ENCODE assay signal across 8 cellular contexts in the genomic region with DNA sequence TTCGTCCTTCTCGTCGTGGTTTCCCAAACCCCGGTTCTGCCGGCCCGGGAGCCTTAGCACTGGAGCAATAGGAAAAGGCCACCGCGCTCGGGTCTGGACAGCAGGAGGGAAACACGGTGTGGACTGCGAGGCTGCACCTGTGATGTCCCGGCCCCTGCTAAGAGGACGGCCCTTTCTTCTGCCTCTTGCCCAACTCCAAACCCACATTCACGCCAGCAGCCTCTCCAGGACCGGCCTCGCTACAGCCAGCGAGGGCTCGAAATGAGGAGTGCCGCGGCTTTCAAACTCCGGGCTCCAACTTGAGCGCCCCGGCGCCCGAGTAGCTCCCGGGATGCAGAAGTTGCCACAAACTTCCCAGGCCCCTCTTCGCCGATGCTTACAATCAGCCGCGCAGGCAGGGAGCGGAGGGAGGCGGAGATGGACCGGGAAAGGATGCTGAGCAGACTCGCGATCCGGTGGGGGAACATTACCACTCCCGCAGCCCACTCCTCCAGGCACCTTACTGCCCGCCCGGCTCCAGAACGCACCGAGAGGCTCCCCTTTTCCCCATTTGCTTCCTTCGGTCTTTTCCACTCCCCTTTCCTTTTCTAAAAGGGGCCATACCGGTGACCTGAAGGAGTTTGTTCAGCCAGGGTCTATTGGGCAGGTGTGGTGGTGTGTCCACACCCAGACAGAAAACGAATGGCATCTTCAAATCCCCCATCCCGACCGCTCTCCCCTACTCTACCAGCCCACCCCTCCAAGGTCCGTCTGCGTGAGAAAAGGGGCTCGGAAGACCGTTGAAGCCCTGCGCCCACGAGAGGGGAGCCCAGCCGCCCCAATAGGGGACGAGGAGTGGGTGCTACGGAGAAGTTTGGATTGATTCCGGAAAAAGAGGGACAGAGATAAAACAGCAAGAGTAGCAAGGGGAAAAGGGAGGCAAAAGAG. TPM values are rescaled to one million over a fixed set of nuclear protein-coding genes. Genes with fewer than 3 reads are reported as not detected.
DNase-seq lines count a peak whose midpoint lies in the region; ATAC-seq, FAIRE-seq and TF ChIP-seq lines count a peak whose summit lies in the region.

No MANE protein-coding gene starts in this region.

- peak; percentile 2 for DNase-seq in GM12891 (ENCODE audit: insufficient read length, low spot score)
- DNase-seq in SK-N-DZ (ENCODE audit: low spot score) = peak; percentile 59
- no peak for DNase-seq in cardiac fibroblast (ENCODE audit: low read depth in 2 of 2)
- peak; percentile 47 for DNase-seq in left lobe of liver (ENCODE audit: low spot score)
- peak; percentile 3 for DNase-seq in stimulated activated CD8-positive, alpha-beta memory T cell treated with anti-CD3 and anti-CD28 coated beads, Interleukin-4, amount 100 ng/mL, for 1 hour (ENCODE audit: low read depth in 2 of 2, low spot score in 1 of 2)
- DNase-seq in COLO829 (ENCODE audit: low spot score) = no peak
- DNase-seq in SKM-1 (lab: John Stamatoyannopoulos, UW; ENCODE audit: unreplicated experiment) = no peak
- DNase-seq in T1000 (lab: John Stamatoyannopoulos, UW) = no peak

- no peak for TF ChIP-seq CTCF in cardiac fibroblast (IDR thresholded peaks at IDR 0.05; ENCODE audit: low read depth, low read length)

- H3K4me3 ChIP-seq in cardiac fibroblast (replicated peaks in 1 of 2; ENCODE audit: low read depth in 2 of 2, low read length in 2 of 2) = peak overlapping the region; percentile 39 to 42

- ATAC-seq in left lobe of liver = peak; percentile 42

- FAIRE-seq in GM12891 (lab: Jason Lieb, UNC) = no peak

- no peak for TF ChIP-seq POLR2A in GM12891 (IDR thresholded peaks at IDR 0.05; ENCODE audit: low read depth, low read length)

TF ChIP-seq in GM12891, 5 proteins besides CTCF, POLR2A, EP300 and RAD21:
- TF ChIP-seq PAX5 (IDR thresholded peaks at IDR 0.05; ENCODE audit: insufficient read depth, low read length, severe bottlenecking) = no peak
- TF ChIP-seq POLR2AphosphoS5 (IDR thresholded peaks at IDR 0.05; ENCODE audit: low read depth, low read length) = no peak
- no peak for TF ChIP-seq TAF1 (IDR thresholded peaks at IDR 0.05; ENCODE audit: low read depth, low read length)
- TF ChIP-seq SPI1 (IDR thresholded peaks at IDR 0.05; ENCODE audit: low read depth, low read length) = no peak
- no peak for TF ChIP-seq POU2F2 (IDR thresholded peaks at IDR 0.05; ENCODE audit: low read depth, low read length)

RNA-seq across cellular contexts. Expression of a gene that starts 18.8 kb away (rescaled TPM):
- 0.32 TPM for polyA plus RNA-seq in GM12891 (2012; ENCODE audit: low read depth, missing spikeins)
- 60.7 and 66.5 TPM in 2 replicates for polyA plus RNA-seq in SK-N-DZ (2014; cell fraction: cytosol; rRNA removed)
- polyA plus RNA-seq in SK-N-DZ (2014; cell fraction: nucleus; rRNA removed) = 36.4 and 76.3 TPM in 2 replicates
- 12.0 TPM for total RNA-seq in left lobe of liver

Comparison
In these comparisons a context has a peak if more than half of its experiments do, and no peak if none do; other contexts are left out.
1. DNase-seq: peak in GM12891 (single experiment), SK-N-DZ (single experiment), left lobe of liver (single experiment) and stimulated activated CD8-positive, alpha-beta memory T cell treated with anti-CD3 and anti-CD28 coated beads, Interleukin-4, amount 100 ng/mL, for 1 hour (2 of 2); none in cardiac fibroblast (0 of 2), COLO829 (single experiment), SKM-1 (single experiment) and T1000 (single experiment).